20 cellular contexts compared by ENCODE assay signal in genomic region chr9:16184964-16185646, GRCh38.
DNase-seq lines count a peak whose midpoint lies in the region; ATAC-seq and TF ChIP-seq lines count a peak whose summit lies in the region.
"Had no signal": no experiment of that assay in that cellular context is flagged by ENCODE, and none has a peak within 500 bp of the region (broad histone marks: within the 10 kb centered on the region; RNA-seq: fewer than 3 reads in every experiment).

No MANE protein-coding gene starts in this region.

- H3K9me3 Mint-ChIP-seq in stimulated activated naive CD8-positive, alpha-beta T cell treated with anti-CD3 and anti-CD28 coated beads, Interleukin-15, amount 100 ng/mL, for 72 hours, result peaks cover 9 to 16% of the 10 kb centered on the region in 2 donors
- peaks cover 10% of the 10 kb centered on the region for H3K9me3 Mint-ChIP-seq in activated naive CD8-positive, alpha-beta T cell treated with anti-CD3 and anti-CD28 coated beads, Interleukin-2, amount 10 ng/mL, durations not matched to agents 7 days and 5 days

- H3K36me3 Mint-ChIP-seq in activated naive CD8-positive, alpha-beta T cell treated with anti-CD3 and anti-CD28 coated beads, Interleukin-2, amount 10 ng/mL, durations not matched to agents 7 days and 5 days, result peaks cover 10% of the 10 kb centered on the region

- DNase-seq in stimulated activated naive CD8-positive, alpha-beta T cell treated with anti-CD3 and anti-CD28 coated beads, Interleukin-15, amount 100 ng/mL, for 72 hours, result peak in 1 of 2 donors; percentile 22
- DNase-seq in stimulated activated naive CD8-positive, alpha-beta T cell treated with anti-CD3 and anti-CD28 coated beads, Interleukin-15, Interleukin-2, amounts not matched to agents 100 U/mL and 50 U/mL, for 24 hours, result no peak
- DNase-seq in Kasumi-1 (lab: John Stamatoyannopoulos, UW) (peak; percentile 1 to 14), GDM1 (lab: John Stamatoyannopoulos, UW) (no peak), GM10248 (ENCODE audit: extremely low spot score) (no peak), BE2C (no peak)
- DNase-seq in activated naive CD8-positive, alpha-beta T cell treated with anti-CD3 and anti-CD28 coated beads, Interleukin-2, amount 10 ng/mL, durations not matched to agents 7 days and 5 days, result no peak
- DNase-seq in activated CD4-positive, CD25-positive, alpha-beta regulatory T cell treated with anti-CD3 and anti-CD28 coated beads, Interleukin-2, amount 50 U/mL, for 72 hours, result no peak
- DNase-seq: activated CD4-positive, alpha-beta T cell treated with anti-CD3 and anti-CD28 coated beads for 48 hours; NCI-H1092 treated with DMSO at 0.1 percent for 48 hours; NCI-H2081 treated with DMSO at 0.1 percent for 48 hours; NCI-H524 treated with DMSO at 0.1 percent for 48 hours; nephron progenitor cell; right lobe of liver; stimulated activated CD4-positive, alpha-beta T cell treated with anti-CD3 and anti-CD28 coated beads, Interleukin-15, amount 100 ng/mL, for 24 hours; SW 1271; uterus had no signal

- no peaks in the 10 kb centered on the region for H3K27me3 Mint-ChIP-seq in stimulated activated naive CD8-positive, alpha-beta T cell treated with anti-CD3 and anti-CD28 coated beads, Interleukin-15, amount 100 ng/mL, for 72 hours
- H3K27me3 Mint-ChIP-seq in activated naive CD8-positive, alpha-beta T cell treated with anti-CD3 and anti-CD28 coated beads, Interleukin-2, amount 10 ng/mL, durations not matched to agents 7 days and 5 days, result no peaks in the 10 kb centered on the region
- H3K27me3 Mint-ChIP-seq: brain had no signal

- ATAC-seq in stimulated activated naive CD8-positive, alpha-beta T cell treated with anti-CD3 and anti-CD28 coated beads, Interleukin-15, amount 100 ng/mL, for 72 hours, result peak; percentile 61
- no peak for ATAC-seq in stimulated activated naive CD8-positive, alpha-beta T cell treated with anti-CD3 and anti-CD28 coated beads, Interleukin-15, Interleukin-2, amounts not matched to agents 100 U/mL and 50 U/mL, for 24 hours
- peak; percentile 44 for ATAC-seq in activated naive CD8-positive, alpha-beta T cell treated with anti-CD3 and anti-CD28 coated beads, Interleukin-2, amount 10 ng/mL, durations not matched to agents 7 days and 5 days (ENCODE audit: low read depth)
- ATAC-seq: left lobe of liver, right lobe of liver had no signal

- TF ChIP-seq CTCF in GM10248 (IDR thresholded peaks at IDR 0.05; ENCODE audit: control extremely low read depth, extremely low read depth, low read depth, missing control alignments), result no peak
- TF ChIP-seq CTCF in BE2C (IDR thresholded peaks at IDR 0.05; ENCODE audit: low read depth, low read length), result no peak

- peak overlapping the region in 1 of 2 donors; percentile 69 for H3K4me3 Mint-ChIP-seq in stimulated activated naive CD8-positive, alpha-beta T cell treated with anti-CD3 and anti-CD28 coated beads, Interleukin-15, amount 100 ng/mL, for 72 hours
- H3K4me3 Mint-ChIP-seq in activated naive CD8-positive, alpha-beta T cell treated with anti-CD3 and anti-CD28 coated beads, Interleukin-2, amount 10 ng/mL, durations not matched to agents 7 days and 5 days, result no peak overlapping the region
- H3K4me3 Mint-ChIP-seq: brain, nephron progenitor cell had no signal

- POLR2A ChIA-PET in activated naive CD8-positive, alpha-beta T cell treated with anti-CD3 and anti-CD28 coated beads, Interleukin-2, amount 10 ng/mL, durations not matched to agents 7 days and 5 days (lab: Charles Lee), result no interaction called here
- POLR2A ChIA-PET in GM10248 (lab: Yijun Ruan, JAX), result no interaction called here

- H3K4me3 ChIP-seq in BE2C (ENCODE audit: low read depth, low read length), result no peak overlapping the region
- H3K4me3 ChIP-seq: right lobe of liver, uterus had no signal

- no peaks in the 10 kb centered on the region for H3K4me1 ChIP-seq in BE2C
- H3K4me1 ChIP-seq: right lobe of liver, uterus had no signal

- no peaks in the 10 kb centered on the region for H3K27me3 ChIP-seq in BE2C
- H3K27me3 ChIP-seq: right lobe of liver, uterus had no signal

- no peaks in the 10 kb centered on the region for H3K36me3 ChIP-seq in BE2C
- H3K36me3 ChIP-seq: right lobe of liver, uterus had no signal

- no peaks in the 10 kb centered on the region for H3K9me3 ChIP-seq in BE2C
- H3K9me3 ChIP-seq: right lobe of liver, uterus had no signal

- no peak overlapping the region for H3K27ac Mint-ChIP-seq in stimulated activated naive CD8-positive, alpha-beta T cell treated with anti-CD3 and anti-CD28 coated beads, Interleukin-15, amount 100 ng/mL, for 72 hours
- H3K27ac Mint-ChIP-seq in activated naive CD8-positive, alpha-beta T cell treated with anti-CD3 and anti-CD28 coated beads, Interleukin-2, amount 10 ng/mL, durations not matched to agents 7 days and 5 days, result peak overlapping the region; percentile 66
- H3K27ac Mint-ChIP-seq: activated T-helper 2 cell treated with anti-CD3 and anti-CD28 coated beads, Interferon-gamma antibody, Interleukin-2, Interleukin-4, amounts not matched to agents 10 μg/mL and 5 μg/mL and 100 μg/mL, durations not matched to agents 14 hours and 24 hours and 36 hours; brain; nephron progenitor cell had no signal

- peaks cover 36% of the 10 kb centered on the region for H3K4me1 Mint-ChIP-seq in stimulated activated naive CD8-positive, alpha-beta T cell treated with anti-CD3 and anti-CD28 coated beads, Interleukin-15, amount 100 ng/mL, for 72 hours
- peaks cover 27% of the 10 kb centered on the region for H3K4me1 Mint-ChIP-seq in activated naive CD8-positive, alpha-beta T cell treated with anti-CD3 and anti-CD28 coated beads, Interleukin-2, amount 10 ng/mL, durations not matched to agents 7 days and 5 days
- H3K4me1 Mint-ChIP-seq: brain, nephron progenitor cell had no signal

- CTCF ChIA-PET in GM10248 (lab: Yijun Ruan, JAX), result interaction anchor here (1.7 kb wide), 1 partner anchor 11 kb away, joined by 6 read pairs; no protein-coding TSS in a partner anchor

Comparison
In these comparisons a context has a peak if more than half of its experiments do, and no peak if none do; other contexts are left out.
1. DNase-seq: peak in Kasumi-1 (2 of 2); none in stimulated activated naive CD8-positive, alpha-beta T cell treated with anti-CD3 and anti-CD28 coated beads, Interleukin-15, Interleukin-2, amounts not matched to agents 100 U/mL and 50 U/mL, for 24 hours (single experiment), activated naive CD8-positive, alpha-beta T cell treated with anti-CD3 and anti-CD28 coated beads, Interleukin-2, amount 10 ng/mL, durations not matched to agents 7 days and 5 days (single experiment), GDM1 (single experiment), activated CD4-positive, CD25-positive, alpha-beta regulatory T cell treated with anti-CD3 and anti-CD28 coated beads, Interleukin-2, amount 50 U/mL, for 72 hours (single experiment), GM10248 (single experiment) and BE2C (single experiment).